ENCODE assay signal across 25 cellular contexts in genomic region chr10:29579455-29579970, GRCh38. TPM values are rescaled to one million over a fixed set of nuclear protein-coding genes. Genes with fewer than 3 reads are reported as not detected.
DNase-seq lines count a peak whose midpoint lies in the region; ATAC-seq and TF ChIP-seq lines count a peak whose summit lies in the region.
"Had no signal": no experiment of that assay in that cellular context is flagged by ENCODE, and none has a peak within 500 bp of the region (broad histone marks: within the 10 kb centered on the region; RNA-seq: fewer than 3 reads in every experiment).

No MANE protein-coding gene starts in this region.

- POLR2A ChIA-PET in IMR-90 (lab: Charles Lee; ENCODE audit: unreplicated experiment) = no interaction called here

- H3K4ac ChIP-seq in H9 (ENCODE audit: low read depth, low read length) (no peak overlapping the region), IMR-90 (ENCODE audit: low read depth, low read length) (no peak overlapping the region)

- H3K14ac ChIP-seq in H9 (ENCODE audit: insufficient read depth, low read length) (no peak overlapping the region), IMR-90 (replicated peaks; ENCODE audit: low read depth, low read length) (no peak overlapping the region)

- no peaks in the 10 kb centered on the region for H3K79me2 ChIP-seq in H9 (ENCODE audit: insufficient read depth, low read length)

- H3K9me3 ChIP-seq in H9 (ENCODE audit: control insufficient read depth, low read depth, low read length) = no peaks in the 10 kb centered on the region
- no peaks in the 10 kb centered on the region for H3K9me3 ChIP-seq in IMR-90 (ENCODE audit: control insufficient read depth, insufficient read depth, low read length)
- H3K9me3 ChIP-seq in right atrium auricular region = no peaks in the 10 kb centered on the region
- no peaks in the 10 kb centered on the region for H3K9me3 ChIP-seq in psoas muscle
- H3K9me3 ChIP-seq: A549, SJCRH30 had no signal

- no peak overlapping the region for H4K5ac ChIP-seq in H9 (ENCODE audit: insufficient read length, low read depth, low read length)
- H4K5ac ChIP-seq in IMR-90 (ENCODE audit: low read depth, low read length) = no peak overlapping the region

- H3K56ac ChIP-seq in H9 (ENCODE audit: insufficient read length, low read depth, low read length) (no peak overlapping the region), IMR-90 (ENCODE audit: extremely low read depth, insufficient read depth, low read length) (no peak overlapping the region)

- no peak overlapping the region for H4K8ac ChIP-seq in H9 (replicated peaks; ENCODE audit: insufficient read length, low read depth, low read length)
- H4K8ac ChIP-seq in IMR-90 (ENCODE audit: low read depth in 2 of 2, low read length in 2 of 2) = no peak overlapping the region

- no TSS peak for BruUV-seq in IMR-90 (replicated peaks; lab: Mats Ljungman, UMichigan)

- H2BK20ac ChIP-seq in H9 (ENCODE audit: low read depth, low read length, poor library complexity, severe bottlenecking) (no peak overlapping the region), IMR-90 (ENCODE audit: low read depth, low read length) (no peak overlapping the region)

- H3K36me3 ChIP-seq in IMR-90 (ENCODE audit: control insufficient read depth, insufficient read depth, low read length) = peaks cover 3% of the 10 kb centered on the region; the same call in 1 of the 2 replicates
- no peaks in the 10 kb centered on the region for H3K36me3 ChIP-seq in right atrium auricular region
- H3K36me3 ChIP-seq in psoas muscle (ENCODE audit: insufficient read depth in 1 of 2, low read depth in 1 of 2) = peaks cover 0 to 58% of the 10 kb centered on the region in 2 donors

- H2BK5ac ChIP-seq in H9 (ENCODE audit: insufficient read length, low read length) (no peak overlapping the region), IMR-90 (ENCODE audit: low read depth, low read length, poor library complexity, severe bottlenecking) (no peak overlapping the region)

- H3K4me3 ChIP-seq in IMR-90 (ENCODE audit: insufficient read depth, low read depth, low read length) = no peak overlapping the region
- no peak overlapping the region for H3K4me3 ChIP-seq in right atrium auricular region
- no peak overlapping the region for H3K4me3 ChIP-seq in psoas muscle
- H3K4me3 ChIP-seq: A549, GM12878, SJCRH30 had no signal

- intact Hi-C loops in IMR-90 (cut with micrococcal nuclease) = no loop called here
- intact Hi-C loops in psoas muscle (cut with DNase I) = no loop called here

- H2BK12ac ChIP-seq in H9 (ENCODE audit: insufficient read length, low read depth, low read length) = no peak overlapping the region

- H4K20me1 ChIP-seq in H9 (ENCODE audit: control insufficient read depth, insufficient read depth, insufficient read length) (no peaks in the 10 kb centered on the region), IMR-90 (ENCODE audit: insufficient read depth, low read length) (peaks cover 6% of the 10 kb centered on the region; the same call in 1 of the 2 replicates)

- H3K23ac ChIP-seq in H9 (ENCODE audit: insufficient read length, low read depth, low read length) (no peak overlapping the region), IMR-90 (ENCODE audit: low read depth, low read length) (no peak overlapping the region)

- H2AFZ ChIP-seq in H9 (ENCODE audit: low read length) (no peak overlapping the region), IMR-90 (replicated peaks; ENCODE audit: low read length, poor library complexity) (no peak overlapping the region)

- no peak overlapping the region for H2BK15ac ChIP-seq in H9 (ENCODE audit: low read depth, low read length)
- no peak overlapping the region for H2BK15ac ChIP-seq in IMR-90 (ENCODE audit: low read depth, low read length)

- H3K79me1 ChIP-seq in H9 (ENCODE audit: insufficient read depth, low read depth, low read length, poor library complexity, severe bottlenecking) (no peaks in the 10 kb centered on the region), IMR-90 (ENCODE audit: low read depth in 1 of 2, low read length in 2 of 2) (peaks cover 9 to 65% of the 10 kb centered on the region in 2 experiments; a peak in 3 of 4 replicates)

- H4K91ac ChIP-seq in H9 (ENCODE audit: insufficient read length, low read depth, low read length) (no peak overlapping the region), IMR-90 (ENCODE audit: insufficient read depth, low read depth, low read length) (no peak overlapping the region)

- WGBS in H9 (ENCODE audit: extremely low coverage, insufficient read length, low lambda C conversion rate) = no CpG with 5 or more reads among the region's 12 CpGs
- 89% methylated on average over 7 of the region's 12 CpGs; no CpG with 5 or more reads in 1 of the 2 experiments for WGBS in IMR-90 (ENCODE audit: extremely low coverage in 2 of 2, insufficient read length in 1 of 2), 2 experiments
- WGBS in psoas muscle, 3 donors = 55 to 73% (median 56%) methylated on average over 12 of the region's 12 CpGs

- H3K27me3 Mint-ChIP-seq in H9 (ENCODE audit: low read depth) = no peaks in the 10 kb centered on the region
- H3K27me3 Mint-ChIP-seq: B cell had no signal

- CTCF ChIA-PET in IMR-90 (lab: Yijun Ruan, JAX) = no interaction called here

- H3K27me3 ChIP-seq in H9 (ENCODE audit: insufficient read depth, low read length) (no peaks in the 10 kb centered on the region), IMR-90 (ENCODE audit: control insufficient read depth, insufficient read depth, low read length) (no peaks in the 10 kb centered on the region), right atrium auricular region (no peaks in the 10 kb centered on the region), psoas muscle (ENCODE audit: insufficient read depth in 3 of 3, low read length in 2 of 3) (no peaks in the 10 kb centered on the region)
- H3K27me3 ChIP-seq: SJCRH30 had no signal

- no peaks in the 10 kb centered on the region; the same call in none of the 2 replicates for H3K4me1 ChIP-seq in H9 (ENCODE audit: insufficient read depth, low read length)
- H3K4me1 ChIP-seq in IMR-90 (ENCODE audit: control insufficient read depth, insufficient read depth, low read length) = peaks cover 14% of the 10 kb centered on the region
- H3K4me1 ChIP-seq in right atrium auricular region = peaks cover 0 to 20% of the 10 kb centered on the region in 2 donors
- peaks cover 63% of the 10 kb centered on the region for H3K4me1 ChIP-seq in psoas muscle
- H3K4me1 ChIP-seq: SJCRH30 had no signal

- no peaks in the 10 kb centered on the region for H3K23me2 ChIP-seq in H9 (ENCODE audit: insufficient read length, low read depth, low read length, poor library complexity, severe bottlenecking)

- no peak overlapping the region for H3K4me2 ChIP-seq in H9 (ENCODE audit: insufficient read depth, insufficient read length, low read length)
- no peak overlapping the region for H3K4me2 ChIP-seq in IMR-90 (ENCODE audit: low read depth, low read length)
- H3K4me2 ChIP-seq: A549 had no signal

- H3K9me3 Mint-ChIP-seq in H9 = no peaks in the 10 kb centered on the region
- H3K9me3 Mint-ChIP-seq: CD8-positive, alpha-beta T cell had no signal

- no peak overlapping the region for H3K4me3 Mint-ChIP-seq in H9
- H3K4me3 Mint-ChIP-seq: B cell; CD8-positive, alpha-beta T cell had no signal

- no peak for TF ChIP-seq POLR2A in IMR-90 (IDR thresholded peaks at IDR 0.05; ENCODE audit: low read depth, low read length)

- H2AK5ac ChIP-seq in H9 (ENCODE audit: insufficient read length, low read length) (no peak overlapping the region), IMR-90 (ENCODE audit: low read depth, low read length) (peak overlapping the region; percentile 51; the same call in 1 of the 2 replicates)

- dilution Hi-C loops in IMR-90 (cut with HindIII; ENCODE audit: low sequenced_read_pairs, unreplicated experiment) = no loop called here

- DNase-seq in H9 (no peak), IMR-90 (no peak), right atrium auricular region (ENCODE audit: low spot score) (no peak), psoas muscle (no peak), NAMALWA (ENCODE audit: low spot score) (no peak), AML-193 (lab: John Stamatoyannopoulos, UW) (no peak)
- DNase-seq in activated CD4-positive, alpha-beta T cell treated with anti-CD3 and anti-CD28 coated beads for 4 hours = no peak
- DNase-seq: CD8-positive, alpha-beta T cell; DMS 273 treated with DMSO at 0.1 percent for 48 hours; DMS79; EL; GDM1; KBM-7; MV-4-11; NCI-H1105 treated with DMSO at 0.1 percent for 48 hours; NCI-H146; NCI-H2029; NCI-H446; NCI-H524 treated with DMSO at 0.1 percent for 48 hours; NCI-H774; SJCRH30 had no signal

- H3K18ac ChIP-seq in H9 (ENCODE audit: insufficient read length, low read depth, low read length) (no peak overlapping the region), IMR-90 (ENCODE audit: low read depth, low read length) (no peak overlapping the region)

- no peak overlapping the region for H2AK9ac ChIP-seq in IMR-90 (replicated peaks; ENCODE audit: low read depth, low read length, poor library complexity)

- H3K27ac ChIP-seq in H9 (ENCODE audit: insufficient read length, low read depth, low read length) (no peak overlapping the region), IMR-90 (ENCODE audit: insufficient read depth, low read length) (no peak overlapping the region), right atrium auricular region (peak overlapping the region; percentile 42 to 56), psoas muscle (peak overlapping the region; percentile 64)
- H3K27ac ChIP-seq: A549, C4-2B, SJCRH30 had no signal

- H3K9ac ChIP-seq in H9 (ENCODE audit: extremely low read depth, insufficient read length, low read length) = no peak overlapping the region
- no peak overlapping the region for H3K9ac ChIP-seq in IMR-90 (ENCODE audit: low read depth, low read length)

- ATAC-seq in IMR-90 (ENCODE audit: low read depth) = no peak
- peak; percentile 39 to 64 (median 55) for ATAC-seq in psoas muscle
- ATAC-seq: A549; CD8-positive, alpha-beta T cell; GM12878 had no signal

- TF ChIP-seq RAD21 in IMR-90 (IDR thresholded peaks at IDR 0.05; ENCODE audit: low read length) = no peak

- H2BK120ac ChIP-seq in H9 (ENCODE audit: low read depth, low read length, poor library complexity, severe bottlenecking) (no peak overlapping the region), IMR-90 (ENCODE audit: low read depth, low read length) (no peak overlapping the region)

- no peak overlapping the region for H3T11ph ChIP-seq in H9 (ENCODE audit: low read length)

- in situ Hi-C loops in IMR-90 (cut with MboI; ENCODE audit: low sequenced_read_pairs) = no loop called here

- H3K4me1 Mint-ChIP-seq in H9 = peaks cover 11 to 24% of the 10 kb centered on the region in 2 experiments
- H3K4me1 Mint-ChIP-seq: B cell had no signal

- TF ChIP-seq CTCF in H9 (conservative IDR thresholded peaks at IDR 0.05) = no peak
- no peak for TF ChIP-seq CTCF in IMR-90 (conservative IDR thresholded peaks at IDR 0.05; ENCODE audit: low read depth, low read length)
- TF ChIP-seq CTCF in right atrium auricular region (IDR thresholded peaks at IDR 0.05) = no peak
- no peak for TF ChIP-seq CTCF in psoas muscle (IDR thresholded peaks at IDR 0.05)

- peak overlapping the region in 2 of 3 experiments; percentile 44 to 55; a peak in 3 of 7 replicates for H3K27ac Mint-ChIP-seq in H9
- H3K27ac Mint-ChIP-seq: B cell; CD8-positive, alpha-beta T cell had no signal

- H3K36me3 Mint-ChIP-seq in H9 (ENCODE audit: insufficient read depth in 1 of 3, low read depth in 3 of 3) = no peaks in the 10 kb centered on the region

- peaks cover 12% of the 10 kb centered on the region for H3K9me1 ChIP-seq in IMR-90 (ENCODE audit: insufficient read depth, low read length)

RNA-seq across cellular contexts. Expression of gene SVIL, which starts 55.3 kb away (rescaled TPM):
- total RNA-seq in H9 (2021) = 13.1 and 15.3 TPM in 2 replicates
- 11.5 and 13.6 TPM in 2 replicates for total RNA-seq in IMR-90 (2012; rRNA removed)
- 10.9 and 11.6 TPM in 2 replicates for polyA plus RNA-seq in IMR-90 (2012; rRNA removed)
- polyA plus RNA-seq in IMR-90 (2012; cell fraction: cytosol; rRNA removed) = 4.9 and 6.7 TPM in 2 replicates
- polyA plus RNA-seq in IMR-90 (2012; cell fraction: nucleus; rRNA removed; ENCODE audit: low replicate concordance) = 19.7 and 44.0 TPM in 2 replicates
- total RNA-seq in right atrium auricular region = 100 to 1,000 TPM; 260 to 340 TPM
- total RNA-seq in psoas muscle = 1,000 to 10,000 TPM in 2 of 4 donors, 100 to 1,000 TPM in 2; 792 to 1,728 (median 949) TPM
- polyA plus RNA-seq in psoas muscle = 100 to 1,000 TPM in 2 of 3 donors, 10 to 100 TPM in 1; 70.6 to 536 (median 234) TPM

Comparison
In these comparisons a context has a peak if more than half of its experiments do, and no peak if none do; other contexts are left out.
1. H3K27ac ChIP-seq: peak in right atrium auricular region (2 of 2) and psoas muscle (single experiment); none in H9 (single experiment) and IMR-90 (single experiment).
2. RNA of gene SVIL, which starts 55.3 kb away (total RNA-seq): 792 to 1,728 TPM in psoas muscle and 260 to 340 TPM in right atrium auricular region; 13.1 to 15.3 TPM in H9 and 11.5 to 13.6 TPM in IMR-90; every median in the first group is over 10 times any median in the second.